28 cellular contexts compared by ENCODE assay signal in the genomic region with DNA sequence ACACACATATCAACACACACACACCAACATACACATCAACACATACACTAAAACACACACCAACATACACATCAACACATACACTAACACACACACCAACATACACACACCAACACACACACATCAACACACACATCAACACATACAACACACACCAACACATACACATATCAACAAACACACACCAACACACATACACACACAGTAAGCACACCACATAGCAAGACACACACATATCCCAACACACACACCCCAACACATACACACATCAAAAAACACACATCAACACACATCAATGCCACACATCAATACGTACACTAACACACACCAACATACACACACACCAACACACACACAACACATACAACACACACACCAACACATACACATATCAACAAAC.
"Had no signal": no experiment of that assay in that cellular context is flagged by ENCODE, and none has a peak within 500 bp of the region (broad histone marks: within the 10 kb centered on the region; RNA-seq: fewer than 3 reads in every experiment).

No MANE protein-coding gene starts in this region.

- ATAC-seq: heart right ventricle; left colon; left ventricle myocardium superior; lower lobe of right lung; naive thymus-derived CD8-positive, alpha-beta T cell; psoas muscle; right cardiac atrium; stimulated activated naive CD8-positive, alpha-beta T cell treated with anti-CD3 and anti-CD28 coated beads, Interleukin-15, Interleukin-2, amounts not matched to agents 100 U/mL and 50 U/mL, for 24 hours had no signal

- H3K9me3 ChIP-seq: colonic mucosa, esophagus squamous epithelium, lower lobe of right lung, ovary, psoas muscle, spleen, testis, tibial artery, upper lobe of left lung, uterus had no signal

- H3K4me3 ChIP-seq: colonic mucosa, esophagus squamous epithelium, heart right ventricle, lower lobe of right lung, ovary, psoas muscle, skin epidermis, spleen, testis, tibial artery, upper lobe of left lung, uterus had no signal

- H3K27me3 ChIP-seq: colonic mucosa, ovary, testis, upper lobe of left lung had no signal

- H3K27ac ChIP-seq: colonic mucosa, esophagus squamous epithelium, heart right ventricle, lower lobe of right lung, ovary, psoas muscle, skin epidermis, spleen, testis, tibial artery, upper lobe of left lung, uterus had no signal

- H3K36me3 ChIP-seq: colonic mucosa, esophagus squamous epithelium, heart right ventricle, lower lobe of right lung, ovary, spleen, tibial artery, upper lobe of left lung, uterus had no signal

- DNase-seq: colonic mucosa; effector CD8-positive, alpha-beta T cell; erythroblast; esophagus squamous epithelium; foreskin melanocyte; glutamatergic neuron; heart right ventricle; hippocampal formation; islet precursor cell; kidney glomerular epithelial cell; left colon; left ventricle myocardium superior; lower lobe of right lung; naive thymus-derived CD8-positive, alpha-beta T cell; nephron progenitor cell; occipital lobe; ovary; psoas muscle; right cardiac atrium; stimulated activated CD4-positive, alpha-beta T cell treated with anti-CD3 and anti-CD28 coated beads, Interleukin-4, amount 100 ng/mL, for 4 hours; stimulated activated naive CD8-positive, alpha-beta T cell treated with anti-CD3 and anti-CD28 coated beads, Interleukin-15, Interleukin-2, amounts not matched to agents 100 U/mL and 50 U/mL, for 24 hours; substantia nigra; testis; tibial artery; upper lobe of left lung; uterus had no signal

- H3K4me1 ChIP-seq: colonic mucosa, esophagus squamous epithelium, heart right ventricle, lower lobe of right lung, psoas muscle, spleen, testis, tibial artery, upper lobe of left lung, uterus had no signal
